In genomic region chr15:65723786-65724354, GRCh38 we compare ENCODE assay signal across 26 cellular contexts.
"Had no signal": no experiment of that assay in that cellular context is flagged by ENCODE, and none has a peak within 500 bp of the region (broad histone marks: within the 10 kb centered on the region; RNA-seq: fewer than 3 reads in every experiment).

No MANE protein-coding gene starts in this region.

- H3K27me3 ChIP-seq: dorsolateral prefrontal cortex, gastroesophageal sphincter, heart left ventricle, right atrium auricular region, sigmoid colon, spleen, tibial nerve, upper lobe of right lung, uterus had no signal

- FAIRE-seq: islet of Langerhans had no signal

- H3K9me3 Mint-ChIP-seq: memory B cell; naive thymus-derived CD8-positive, alpha-beta T cell; nephron progenitor cell; stimulated activated naive B cell treated with anti-CD40 and anti-IgM and Interleukin-4, amounts not matched to agents 10 μg/mL and 1 μg/mL and 100 μg/mL, for 72 hours; stimulated activated naive CD8-positive, alpha-beta T cell treated with anti-CD3 and anti-CD28 coated beads, Interleukin-15, Interleukin-2, amounts not matched to agents 100 ng/mL and 50 ng/mL, for 24 hours had no signal

- ATAC-seq: esophagus mucosa; gastroesophageal sphincter; heart left ventricle; left cardiac atrium; left ventricle myocardium superior; naive thymus-derived CD8-positive, alpha-beta T cell; stimulated activated naive B cell treated with anti-CD40 and anti-IgM and Interleukin-4, amounts not matched to agents 10 μg/mL and 1 μg/mL and 100 μg/mL, for 72 hours; upper lobe of right lung had no signal

- H3K27ac ChIP-seq: dorsolateral prefrontal cortex, gastroesophageal sphincter, heart left ventricle, prostate gland, right atrium auricular region, sigmoid colon, spleen, thoracic aorta, tibial nerve, upper lobe of right lung, uterus had no signal

- H3K9me3 ChIP-seq: gastroesophageal sphincter, heart left ventricle, prostate gland, right atrium auricular region, sigmoid colon, spleen, thoracic aorta, tibial nerve, upper lobe of right lung, uterus had no signal

- H3K4me3 ChIP-seq: dorsolateral prefrontal cortex, gastroesophageal sphincter, heart left ventricle, lung, prostate gland, right atrium auricular region, sigmoid colon, spleen, thoracic aorta, tibial nerve, upper lobe of right lung, uterus had no signal

- H3K27me3 Mint-ChIP-seq: memory B cell; naive thymus-derived CD8-positive, alpha-beta T cell; stimulated activated naive B cell treated with anti-CD40 and anti-IgM and Interleukin-4, amounts not matched to agents 10 μg/mL and 1 μg/mL and 100 μg/mL, for 72 hours; stimulated activated naive CD8-positive, alpha-beta T cell treated with anti-CD3 and anti-CD28 coated beads, Interleukin-15, Interleukin-2, amounts not matched to agents 100 ng/mL and 50 ng/mL, for 24 hours had no signal

- H3K4me1 Mint-ChIP-seq: memory B cell, nephron progenitor cell had no signal

- H3K27ac Mint-ChIP-seq: memory B cell; nephron progenitor cell; stimulated activated naive B cell treated with anti-CD40 and anti-IgM and Interleukin-4, amounts not matched to agents 10 μg/mL and 1 μg/mL and 100 μg/mL, for 72 hours; stimulated activated naive CD8-positive, alpha-beta T cell treated with anti-CD3 and anti-CD28 coated beads, Interleukin-15, Interleukin-2, amounts not matched to agents 100 ng/mL and 50 ng/mL, for 24 hours had no signal

- H3K36me3 ChIP-seq: prostate gland, uterus had no signal

- H3K4me3 Mint-ChIP-seq: memory B cell; naive thymus-derived CD8-positive, alpha-beta T cell; nephron progenitor cell; stimulated activated naive B cell treated with anti-CD40 and anti-IgM and Interleukin-4, amounts not matched to agents 10 μg/mL and 1 μg/mL and 100 μg/mL, for 72 hours; stimulated activated naive CD8-positive, alpha-beta T cell treated with anti-CD3 and anti-CD28 coated beads, Interleukin-15, Interleukin-2, amounts not matched to agents 100 ng/mL and 50 ng/mL, for 24 hours had no signal

- DNase-seq: cerebellar nuclear complex; dorsolateral prefrontal cortex; effector CD4-positive, alpha-beta T cell; foreskin fibroblast; heart left ventricle; hippocampal formation; left cardiac atrium; left ventricle myocardium superior; naive thymus-derived CD8-positive, alpha-beta T cell; nephron progenitor cell; nucleus accumbens; sigmoid colon; spleen; stimulated activated naive B cell treated with anti-CD40 and anti-IgM and Interleukin-4, amounts not matched to agents 10 μg/mL and 1 μg/mL and 100 μg/mL, for 72 hours; upper lobe of right lung; uterus had no signal

- H3K4me1 ChIP-seq: gastroesophageal sphincter, heart left ventricle, prostate gland, right atrium auricular region, sigmoid colon, spleen, tibial nerve, upper lobe of right lung, uterus had no signal
